10 cellular contexts compared by ENCODE assay signal in genomic region chr12:11727133-11727664, GRCh38.
DNase-seq lines count a peak whose midpoint lies in the region; FAIRE-seq and TF ChIP-seq lines count a peak whose summit lies in the region.
"Had no signal": no experiment of that assay in that cellular context is flagged by ENCODE, and none has a peak within 500 bp of the region (broad histone marks: within the 10 kb centered on the region; RNA-seq: fewer than 3 reads in every experiment).

No MANE protein-coding gene starts in this region.

- DNase-seq in GM12891 (ENCODE audit: insufficient read length, low spot score) (no peak), cerebellum (ENCODE audit: low spot score) (no peak), HuH-7.5 (ENCODE audit: low spot score) (no peak), NCI-H128 (lab: John Stamatoyannopoulos, UW; ENCODE audit: unreplicated experiment) (no peak), T1000 (lab: John Stamatoyannopoulos, UW) (no peak)
- DNase-seq in stimulated activated CD4-positive, alpha-beta T cell treated with anti-CD3 and anti-CD28 coated beads, Interleukin-1b, Interleukin-23, amount 100 ng/mL, for 48 hours, result peak; percentile 73
- DNase-seq: left lung had no signal

- peak; percentile 85 for FAIRE-seq in GM12891 (lab: Jason Lieb, UNC)

- H3K27ac ChIP-seq in VCaP, result peak overlapping the region; percentile 86; the same call in 1 of the 2 replicates
- peak overlapping the region; percentile 8 for H3K27ac ChIP-seq in angular gyrus (ENCODE audit: low read depth, low read length)
- H3K27ac ChIP-seq: KMS-11, left lung had no signal

- TF ChIP-seq CTCF in VCaP (conservative IDR thresholded peaks at IDR 0.05), result no peak

- TF ChIP-seq POLR2A in GM12891 (IDR thresholded peaks at IDR 0.05; ENCODE audit: low read depth, low read length), result no peak

TF ChIP-seq in GM12891, 5 proteins besides CTCF, POLR2A, EP300 and RAD21:
- 0 out of 2 replicates have a peak, but pooled peaks have one; percentile 55 for TF ChIP-seq TAF1 (IDR thresholded peaks at IDR 0.05; ENCODE audit: low read depth, low read length)
- 0 out of 2 replicates have a peak, but pooled peaks have one; percentile 25 for TF ChIP-seq POU2F2 (IDR thresholded peaks at IDR 0.05; ENCODE audit: low read depth, low read length)
- peak; percentile 33; the same call in 1 of the 2 replicates for TF ChIP-seq POLR2AphosphoS5 (IDR thresholded peaks at IDR 0.05; ENCODE audit: low read depth, low read length)
- no peak for TF ChIP-seq SPI1 (IDR thresholded peaks at IDR 0.05; ENCODE audit: low read depth, low read length)
- TF ChIP-seq PAX5 (IDR thresholded peaks at IDR 0.05; ENCODE audit: insufficient read depth, low read length, severe bottlenecking), result no peak
